ENCODE assay signal across 1 cellular context in the genomic region with DNA sequence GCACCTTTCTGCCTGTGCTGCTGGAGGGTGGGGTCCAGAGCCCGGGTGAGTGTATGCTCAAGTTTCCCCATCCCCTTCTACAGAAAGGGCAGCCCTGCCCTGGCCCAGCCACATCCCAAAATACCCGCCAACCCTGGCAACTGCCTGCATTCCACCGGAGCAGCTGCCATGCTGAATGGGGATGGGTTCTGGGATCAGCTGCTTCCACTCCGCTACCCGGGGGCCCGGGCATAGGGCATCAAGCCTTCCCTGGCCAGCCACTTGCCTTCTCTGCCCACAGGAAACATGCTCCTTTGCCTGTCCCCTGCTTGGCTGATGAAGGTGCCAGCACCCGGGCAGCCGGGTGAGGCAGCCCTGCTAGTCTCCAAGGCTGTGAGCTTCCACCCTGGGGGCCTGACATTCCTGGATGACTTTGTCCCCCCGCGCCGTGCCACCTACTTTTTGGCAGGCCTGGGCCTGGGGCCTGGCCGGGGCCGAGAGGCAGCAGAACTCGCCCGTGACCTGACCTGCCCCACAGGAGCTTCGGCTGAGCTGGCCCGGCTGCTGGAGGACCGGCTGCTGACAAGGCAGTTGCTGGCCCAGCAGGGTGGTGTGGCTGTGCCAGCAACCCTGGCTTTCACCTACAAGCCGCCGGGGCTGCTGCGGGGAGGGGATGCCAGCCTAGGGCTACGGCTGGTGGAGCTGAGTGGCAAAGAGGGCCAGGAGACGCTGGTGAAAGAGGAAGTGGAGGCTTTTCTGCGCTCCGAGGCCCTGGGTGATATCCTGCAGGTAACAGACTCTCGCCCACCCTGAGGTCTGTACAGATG.
TF ChIP-seq lines count a peak whose summit lies in the region.

No MANE protein-coding gene starts in this region.

TF ChIP-seq in SK-N-SH, 30 proteins besides CTCF, POLR2A, EP300 and RAD21:
- TF ChIP-seq TAF1 (IDR thresholded peaks at IDR 0.05; ENCODE audit: borderline replicate concordance, low read depth, low read length) (no peak), FOXM1 (IDR thresholded peaks at IDR 0.05; ENCODE audit: low read depth) (no peak), POLR2AphosphoS5 (IDR thresholded peaks at IDR 0.05; ENCODE audit: low read depth, low read length) (no peak), FOSL2 (IDR thresholded peaks at IDR 0.05; ENCODE audit: borderline replicate concordance, low read depth) (no peak), RCOR1 (IDR thresholded peaks at IDR 0.05; ENCODE audit: low read length) (no peak), SIN3A (IDR thresholded peaks at IDR 0.05; ENCODE audit: borderline replicate concordance, low read depth, low read length) (no peak), NRF1 (IDR thresholded peaks at IDR 0.05; ENCODE audit: low read depth, low read length) (no peak), MEF2A (IDR thresholded peaks at IDR 0.05; ENCODE audit: borderline replicate concordance, low read depth) (no peak)
- TF ChIP-seq, protein P1, sequence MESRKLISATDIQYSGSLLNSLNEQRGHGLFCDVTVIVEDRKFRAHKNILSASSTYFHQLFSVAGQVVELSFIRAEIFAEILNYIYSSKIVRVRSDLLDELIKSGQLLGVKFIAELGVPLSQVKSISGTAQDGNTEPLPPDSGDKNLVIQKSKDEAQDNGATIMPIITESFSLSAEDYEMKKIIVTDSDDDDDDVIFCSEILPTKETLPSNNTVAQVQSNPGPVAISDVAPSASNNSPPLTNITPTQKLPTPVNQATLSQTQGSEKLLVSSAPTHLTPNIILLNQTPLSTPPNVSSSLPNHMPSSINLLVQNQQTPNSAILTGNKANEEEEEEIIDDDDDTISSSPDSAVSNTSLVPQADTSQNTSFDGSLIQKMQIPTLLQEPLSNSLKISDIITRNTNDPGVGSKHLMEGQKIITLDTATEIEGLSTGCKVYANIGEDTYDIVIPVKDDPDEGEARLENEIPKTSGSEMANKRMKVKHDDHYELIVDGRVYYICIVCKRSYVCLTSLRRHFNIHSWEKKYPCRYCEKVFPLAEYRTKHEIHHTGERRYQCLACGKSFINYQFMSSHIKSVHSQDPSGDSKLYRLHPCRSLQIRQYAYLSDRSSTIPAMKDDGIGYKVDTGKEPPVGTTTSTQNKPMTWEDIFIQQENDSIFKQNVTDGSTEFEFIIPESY (IDR thresholded peaks at IDR 0.05; ENCODE audit: borderline replicate concordance, low read depth): no peak
- TF ChIP-seq, protein P2, sequence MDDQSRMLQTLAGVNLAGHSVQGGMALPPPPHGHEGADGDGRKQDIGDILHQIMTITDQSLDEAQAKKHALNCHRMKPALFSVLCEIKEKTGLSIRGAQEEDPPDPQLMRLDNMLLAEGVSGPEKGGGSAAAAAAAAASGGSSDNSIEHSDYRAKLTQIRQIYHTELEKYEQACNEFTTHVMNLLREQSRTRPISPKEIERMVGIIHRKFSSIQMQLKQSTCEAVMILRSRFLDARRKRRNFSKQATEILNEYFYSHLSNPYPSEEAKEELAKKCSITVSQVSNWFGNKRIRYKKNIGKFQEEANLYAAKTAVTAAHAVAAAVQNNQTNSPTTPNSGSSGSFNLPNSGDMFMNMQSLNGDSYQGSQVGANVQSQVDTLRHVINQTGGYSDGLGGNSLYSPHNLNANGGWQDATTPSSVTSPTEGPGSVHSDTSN (IDR thresholded peaks at IDR 0.05): no peak
- TF ChIP-seq, protein P3, sequence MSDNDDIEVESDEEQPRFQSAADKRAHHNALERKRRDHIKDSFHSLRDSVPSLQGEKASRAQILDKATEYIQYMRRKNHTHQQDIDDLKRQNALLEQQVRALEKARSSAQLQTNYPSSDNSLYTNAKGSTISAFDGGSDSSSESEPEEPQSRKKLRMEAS (IDR thresholded peaks at IDR 0.05; ENCODE audit: low read depth): no peak
- TF ChIP-seq, protein P4, sequence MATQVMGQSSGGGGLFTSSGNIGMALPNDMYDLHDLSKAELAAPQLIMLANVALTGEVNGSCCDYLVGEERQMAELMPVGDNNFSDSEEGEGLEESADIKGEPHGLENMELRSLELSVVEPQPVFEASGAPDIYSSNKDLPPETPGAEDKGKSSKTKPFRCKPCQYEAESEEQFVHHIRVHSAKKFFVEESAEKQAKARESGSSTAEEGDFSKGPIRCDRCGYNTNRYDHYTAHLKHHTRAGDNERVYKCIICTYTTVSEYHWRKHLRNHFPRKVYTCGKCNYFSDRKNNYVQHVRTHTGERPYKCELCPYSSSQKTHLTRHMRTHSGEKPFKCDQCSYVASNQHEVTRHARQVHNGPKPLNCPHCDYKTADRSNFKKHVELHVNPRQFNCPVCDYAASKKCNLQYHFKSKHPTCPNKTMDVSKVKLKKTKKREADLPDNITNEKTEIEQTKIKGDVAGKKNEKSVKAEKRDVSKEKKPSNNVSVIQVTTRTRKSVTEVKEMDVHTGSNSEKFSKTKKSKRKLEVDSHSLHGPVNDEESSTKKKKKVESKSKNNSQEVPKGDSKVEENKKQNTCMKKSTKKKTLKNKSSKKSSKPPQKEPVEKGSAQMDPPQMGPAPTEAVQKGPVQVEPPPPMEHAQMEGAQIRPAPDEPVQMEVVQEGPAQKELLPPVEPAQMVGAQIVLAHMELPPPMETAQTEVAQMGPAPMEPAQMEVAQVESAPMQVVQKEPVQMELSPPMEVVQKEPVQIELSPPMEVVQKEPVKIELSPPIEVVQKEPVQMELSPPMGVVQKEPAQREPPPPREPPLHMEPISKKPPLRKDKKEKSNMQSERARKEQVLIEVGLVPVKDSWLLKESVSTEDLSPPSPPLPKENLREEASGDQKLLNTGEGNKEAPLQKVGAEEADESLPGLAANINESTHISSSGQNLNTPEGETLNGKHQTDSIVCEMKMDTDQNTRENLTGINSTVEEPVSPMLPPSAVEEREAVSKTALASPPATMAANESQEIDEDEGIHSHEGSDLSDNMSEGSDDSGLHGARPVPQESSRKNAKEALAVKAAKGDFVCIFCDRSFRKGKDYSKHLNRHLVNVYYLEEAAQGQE (IDR thresholded peaks at IDR 0.05; ENCODE audit: low read depth, low read length): no peak
